In the genomic region with DNA sequence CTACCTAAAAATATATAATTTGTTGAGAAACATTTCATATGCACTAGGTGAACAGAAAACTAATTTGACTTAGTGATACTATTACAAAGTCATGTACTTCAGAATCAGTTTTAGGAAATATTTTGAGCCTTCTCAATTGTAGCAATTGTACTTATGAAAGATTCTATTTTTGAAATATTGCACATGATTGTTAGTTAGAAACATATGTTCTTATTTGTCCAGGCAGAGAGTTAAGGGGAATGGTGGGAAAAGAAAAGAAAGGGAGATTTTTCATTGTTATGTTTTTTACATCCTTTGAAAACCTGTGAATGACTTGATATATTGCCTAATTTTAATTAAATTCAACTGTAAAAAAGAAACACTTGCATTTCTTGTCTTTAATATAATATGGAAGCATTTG, we compare ENCODE assay signal across 25 cellular contexts.
"Had no signal": no experiment of that assay in that cellular context is flagged by ENCODE, and none has a peak within 500 bp of the region (broad histone marks: within the 10 kb centered on the region; RNA-seq: fewer than 3 reads in every experiment).

No MANE protein-coding gene starts in this region.

- H3K27me3 ChIP-seq: ovary, stomach, testis, thyroid gland, transverse colon, upper lobe of left lung, vagina had no signal

- H3K4me1 ChIP-seq: left ventricle myocardium inferior, prostate gland, stomach, testis, thyroid gland, transverse colon, upper lobe of left lung, vagina had no signal

- H3K27ac Mint-ChIP-seq: naive thymus-derived CD4-positive, alpha-beta T cell; natural killer cell treated with Interleukin-12 subunit alpha and Interleukin-12 subunit beta and Interleukin-15 and Interleukin-18, amount 100 ng/mL, for 72 hours; stimulated activated naive B cell treated with anti-CD40 and anti-IgM and Interleukin-4, amounts not matched to agents 10 μg/mL and 1 μg/mL and 100 μg/mL, for 72 hours had no signal

- ATAC-seq: naive thymus-derived CD4-positive, alpha-beta T cell; natural killer cell treated with Interleukin-12 subunit alpha and Interleukin-12 subunit beta and Interleukin-15 and Interleukin-18, amount 100 ng/mL, for 72 hours; right cardiac atrium; sciatic nerve; stimulated activated naive B cell treated with anti-CD40 and anti-IgM and Interleukin-4, amounts not matched to agents 10 μg/mL and 1 μg/mL and 100 μg/mL, for 72 hours; stimulated activated naive CD8-positive, alpha-beta T cell treated with anti-CD3 and anti-CD28 coated beads, Interleukin-15, Interleukin-2, amounts not matched to agents 100 U/mL and 50 U/mL, for 24 hours had no signal

- H3K4me3 Mint-ChIP-seq: mesothelial cell of epicardium; naive thymus-derived CD4-positive, alpha-beta T cell; natural killer cell treated with Interleukin-12 subunit alpha and Interleukin-12 subunit beta and Interleukin-15 and Interleukin-18, amount 100 ng/mL, for 72 hours; stimulated activated naive B cell treated with anti-CD40 and anti-IgM and Interleukin-4, amounts not matched to agents 10 μg/mL and 1 μg/mL and 100 μg/mL, for 72 hours had no signal

- H3K27ac ChIP-seq: left ventricle myocardium inferior, ovary, prostate gland, skin epidermis, stomach, testis, thyroid gland, transverse colon, upper lobe of left lung, vagina had no signal

- H3K4me3 ChIP-seq: left ventricle myocardium inferior, lung, ovary, prostate gland, skin epidermis, stomach, testis, thyroid gland, transverse colon, upper lobe of left lung, vagina had no signal

- DNase-seq: islet precursor cell; left ventricle myocardium inferior; naive thymus-derived CD4-positive, alpha-beta T cell; ovary; posterior cingulate gyrus; retina; right cardiac atrium; stimulated activated CD4-positive, alpha-beta T cell treated with anti-CD3 and anti-CD28 coated beads, Interleukin-12 subunit alpha, Interleukin-12 subunit beta, amount 100 ng/mL, for 4 hours; stimulated activated CD4-positive, alpha-beta T cell treated with anti-CD3 and anti-CD28 coated beads, Interleukin-15, amount 100 ng/mL, for 24 hours; stimulated activated CD4-positive, alpha-beta T cell treated with anti-CD3 and anti-CD28 coated beads, Interleukin-2, amount 100 ng/mL, for 24 hours; stimulated activated CD4-positive, alpha-beta T cell treated with anti-CD3 and anti-CD28 coated beads, Interleukin-4, amount 100 ng/mL, for 1 hour; stimulated activated naive B cell treated with anti-CD40 and anti-IgM and Interleukin-4, amounts not matched to agents 10 μg/mL and 1 μg/mL and 100 μg/mL, for 72 hours; stimulated activated naive CD8-positive, alpha-beta T cell treated with anti-CD3 and anti-CD28 coated beads, Interleukin-15, Interleukin-2, amounts not matched to agents 100 U/mL and 50 U/mL, for 24 hours; stomach; testis; thyroid gland; transverse colon; upper lobe of left lung had no signal

- H3K36me3 ChIP-seq: left ventricle myocardium inferior, ovary, prostate gland, thyroid gland, transverse colon, upper lobe of left lung, vagina had no signal

- H3K27me3 Mint-ChIP-seq: naive thymus-derived CD4-positive, alpha-beta T cell; natural killer cell treated with Interleukin-12 subunit alpha and Interleukin-12 subunit beta and Interleukin-15 and Interleukin-18, amount 100 ng/mL, for 72 hours; stimulated activated naive B cell treated with anti-CD40 and anti-IgM and Interleukin-4, amounts not matched to agents 10 μg/mL and 1 μg/mL and 100 μg/mL, for 72 hours had no signal

- H3K4me1 Mint-ChIP-seq: naive thymus-derived CD4-positive, alpha-beta T cell; stimulated activated naive B cell treated with anti-CD40 and anti-IgM and Interleukin-4, amounts not matched to agents 10 μg/mL and 1 μg/mL and 100 μg/mL, for 72 hours had no signal

- H3K36me3 Mint-ChIP-seq: naive thymus-derived CD4-positive, alpha-beta T cell; stimulated activated naive B cell treated with anti-CD40 and anti-IgM and Interleukin-4, amounts not matched to agents 10 μg/mL and 1 μg/mL and 100 μg/mL, for 72 hours had no signal

- H3K9me3 ChIP-seq: left ventricle myocardium inferior, ovary, prostate gland, stomach, testis, thyroid gland, transverse colon, upper lobe of left lung, vagina had no signal
